In genomic region chr3:141763088-141763750, GRCh38 we compare ENCODE assay signal across 17 cellular contexts. TPM values are rescaled to one million over a fixed set of nuclear protein-coding genes. Genes with fewer than 3 reads are reported as not detected.
"Had no signal": no experiment of that assay in that cellular context is flagged by ENCODE, and none has a peak within 500 bp of the region (broad histone marks: within the 10 kb centered on the region; RNA-seq: fewer than 3 reads in every experiment).

Gene GRK7 (plus strand): TSS chr3:141763408. CDS start chr3:141778285, 14,877 bp downstream.

- H3K4me1 Mint-ChIP-seq: activated B cell treated with CpG ODN at 0.5 μM for 24 hours; activated naive CD4-positive, alpha-beta T cell treated with anti-CD3 and anti-CD28 coated beads, Interleukin-2, amount 50 U/mL, for 24 hours had no signal

- ATAC-seq: body of pancreas, pancreas had no signal

- DNase-seq: activated B cell treated with CpG ODN at 0.5 μM for 24 hours; activated T-cell treated with anti-CD3 and anti-CD28 coated beads, Interleukin-2, amount 50 U/mL, for 1 hour; body of pancreas; central memory CD4-positive, alpha-beta T cell; cortex of kidney; effector memory CD4-positive, alpha-beta T cell; hypothalamus; mammary epithelial cell; nephron progenitor cell; pancreas; stimulated activated CD4-positive, alpha-beta T cell treated with anti-CD3 and anti-CD28 coated beads, Interleukin-4, amount 100 ng/mL, for 24 hours had no signal

- H3K27ac ChIP-seq: body of pancreas, pancreas, upper lobe of left lung had no signal

- H3K36me3 ChIP-seq: pancreas, upper lobe of left lung had no signal

- H3K9me3 Mint-ChIP-seq: activated B cell treated with CpG ODN at 0.5 μM for 24 hours; activated naive CD4-positive, alpha-beta T cell treated with anti-CD3 and anti-CD28 coated beads, Interleukin-2, amount 50 U/mL, for 24 hours; stimulated activated naive CD8-positive, alpha-beta T cell treated with anti-CD3 and anti-CD28 coated beads, Interleukin-15, Interleukin-2, amounts not matched to agents 100 ng/mL and 50 ng/mL, for 24 hours had no signal

- H3K4me1 ChIP-seq: body of pancreas, pancreas had no signal

- H3K27me3 ChIP-seq: body of pancreas, pancreas, upper lobe of left lung had no signal

- H3K9me3 ChIP-seq: body of pancreas, pancreas, upper lobe of left lung had no signal

- H3K27me3 Mint-ChIP-seq: activated B cell treated with CpG ODN at 0.5 μM for 24 hours; activated naive CD4-positive, alpha-beta T cell treated with anti-CD3 and anti-CD28 coated beads, Interleukin-2, amount 50 U/mL, for 24 hours; stimulated activated naive CD8-positive, alpha-beta T cell treated with anti-CD3 and anti-CD28 coated beads, Interleukin-15, Interleukin-2, amounts not matched to agents 100 ng/mL and 50 ng/mL, for 24 hours had no signal

- H3K4me3 Mint-ChIP-seq: activated B cell treated with CpG ODN at 0.5 μM for 24 hours; activated naive CD4-positive, alpha-beta T cell treated with anti-CD3 and anti-CD28 coated beads, Interleukin-2, amount 50 U/mL, for 24 hours; nephron progenitor cell; stimulated activated naive CD8-positive, alpha-beta T cell treated with anti-CD3 and anti-CD28 coated beads, Interleukin-15, Interleukin-2, amounts not matched to agents 100 ng/mL and 50 ng/mL, for 24 hours had no signal

- H3K4me3 ChIP-seq: body of pancreas, pancreas, upper lobe of left lung had no signal

- FAIRE-seq: pancreas had no signal

- H3K27ac Mint-ChIP-seq: activated B cell treated with CpG ODN at 0.5 μM for 24 hours; activated naive CD4-positive, alpha-beta T cell treated with anti-CD3 and anti-CD28 coated beads, Interleukin-2, amount 50 U/mL, for 24 hours; nephron progenitor cell; stimulated activated naive CD8-positive, alpha-beta T cell treated with anti-CD3 and anti-CD28 coated beads, Interleukin-15, Interleukin-2, amounts not matched to agents 100 ng/mL and 50 ng/mL, for 24 hours had no signal

RNA-seq across cellular contexts. Expression of gene GRK7, which starts in this region (rescaled TPM):
- total RNA-seq: activated B cell treated with CpG ODN at 0.5 μM for 24 hours; body of pancreas; epithelial cell of proximal tubule; glomerular endothelial cell; pancreas; T-helper 1 cell treated with Interleukin-12 subunit alpha and Interleukin-12 subunit beta and Interleukin-4 antibody, amounts not matched to agents 30 ng/mL and 1 ng/mL, for 36 hours had no signal
- polyA plus RNA-seq: mammary epithelial cell had no signal
